In genomic region chr13:109762791-109763190, GRCh38 we compare ENCODE assay signal across 24 cellular contexts. TPM values are rescaled to one million over a fixed set of nuclear protein-coding genes. Genes with fewer than 3 reads are reported as not detected.
DNase-seq lines count a peak whose midpoint lies in the region; ATAC-seq, FAIRE-seq and TF ChIP-seq lines count a peak whose summit lies in the region.
"Had no signal": no experiment of that assay in that cellular context is flagged by ENCODE, and none has a peak within 500 bp of the region (broad histone marks: within the 10 kb centered on the region; RNA-seq: fewer than 3 reads in every experiment).

No MANE protein-coding gene starts in this region.

- TF ChIP-seq EP300 in K562 (IDR thresholded peaks at IDR 0.05; ENCODE audit: low read length) = no peak

- intact Hi-C loops in PC-9 (cut with micrococcal nuclease; ENCODE audit: unreplicated experiment) = no loop called here
- intact Hi-C loops in K562 (cut with micrococcal nuclease) = no loop called here
- intact Hi-C loops in spleen (cut with DNase I; ENCODE audit: low total_unique reads) = no loop called here

- H4K20me1 ChIP-seq in BLaER1 (peaks cover 90% of the 10 kb centered on the region), PC-9 (ENCODE audit: insufficient read depth) (peaks cover 84% of the 10 kb centered on the region), K562 (replicated peaks; ENCODE audit: control insufficient read depth, insufficient read depth, low read length) (0 out of 2 replicates have a peak, but pooled peaks cover 3% of the 10 kb centered on the region)

- CTCF ChIA-PET in PC-9 (lab: Charles Lee) = no interaction called here
- CTCF ChIA-PET in K562 (lab: Yijun Ruan, JAX; ENCODE audit: low intra/inter-chr PET ratio) = no interaction called here

- H3K9me3 ChIP-seq in BLaER1 (no peaks in the 10 kb centered on the region), PC-9 (ENCODE audit: insufficient read depth, low read depth) (no peaks in the 10 kb centered on the region), K562 (replicated peaks; ENCODE audit: control insufficient read depth, insufficient read depth, low read depth, low read length) (no peaks in the 10 kb centered on the region), neutrophil (no peaks in the 10 kb centered on the region), spleen (no peaks in the 10 kb centered on the region)

- H3K27me3 ChIP-seq in BLaER1 (no peaks in the 10 kb centered on the region), PC-9 (ENCODE audit: insufficient read depth, low read depth) (no peaks in the 10 kb centered on the region), K562 (ENCODE audit: control insufficient read depth in 2 of 2, insufficient read depth in 2 of 2, low read length in 2 of 2) (no peaks in the 10 kb centered on the region), neutrophil (no peaks in the 10 kb centered on the region), spleen (replicated peaks in 1 of 7) (no peaks in the 10 kb centered on the region)

- no peak for DNase-seq in PC-9
- DNase-seq in K562 (ENCODE audit: extremely low read depth in 1 of 4, low spot score in 3 of 4) = no peak
- DNase-seq in spleen = no peak
- DNase-seq: DMS79 treated with DMSO at 0.1 percent for 48 hours; GOT3; KBM-7; MM.1S; NCI-H1092; NCI-H1436; NCI-H187 treated with DMSO at 0.1 percent for 48 hours; NCI-H2227 treated with DMSO at 0.1 percent for 48 hours; NCI-H510A; NCI-H774; NK-92 treated with Interleukin-12 subunit alpha and Interleukin-12 subunit beta, amount 100 ng/mL, for 24 hours; SHP77; SW 1271 had no signal

- no peaks in the 10 kb centered on the region for H3K9me1 ChIP-seq in K562 (ENCODE audit: control insufficient read depth, insufficient read depth, low read length)

- no peak for FAIRE-seq in K562 (lab: Jason Lieb, UNC)
- FAIRE-seq: A204.1, D721Med, GM12891 had no signal

- H3K79me2 ChIP-seq in PC-9 (ENCODE audit: low read depth) = peaks cover 99% of the 10 kb centered on the region
- H3K79me2 ChIP-seq in K562 (ENCODE audit: control insufficient read depth, insufficient read depth, low read length) = no peaks in the 10 kb centered on the region; the same call in 2 of the 3 replicates

- peaks cover 72% of the 10 kb centered on the region for H3F3A ChIP-seq in PC-9 (ENCODE audit: insufficient read depth, low read depth)

- H3K9me2 ChIP-seq in PC-9 (ENCODE audit: insufficient read depth) = no peaks in the 10 kb centered on the region

- H3K4me2 ChIP-seq in BLaER1 (no peak overlapping the region), PC-9 (no peak overlapping the region), K562 (ENCODE audit: insufficient read depth, low read length) (no peak overlapping the region)

- H3K27ac ChIP-seq in BLaER1 = 0 out of 2 replicates have a peak overlapping the region, but pooled peaks have one; percentile 20
- H3K27ac ChIP-seq in PC-9 = peak overlapping the region; percentile 35
- H3K27ac ChIP-seq in K562 (ENCODE audit: extremely low read depth, low read depth, low read length) = no peak overlapping the region
- H3K27ac ChIP-seq in neutrophil = peak overlapping the region; percentile 49
- H3K27ac ChIP-seq in spleen = no peak overlapping the region

- TF ChIP-seq CTCF in PC-9 (conservative IDR thresholded peaks at IDR 0.05) (no peak), K562 (IDR thresholded peaks at IDR 0.05 in 2 of 3, conservative IDR thresholded peaks at IDR 0.05 in 1 of 3; ENCODE audit: insufficient read depth in 2 of 3, low read depth in 1 of 3, low read length in 3 of 3) (no peak), neutrophil (IDR thresholded peaks at IDR 0.05) (no peak), spleen (IDR thresholded peaks at IDR 0.05 in 8 of 11, conservative IDR thresholded peaks at IDR 0.05 in 3 of 11) (no peak)

- no peak for TF ChIP-seq RAD21 in K562 (CRISPR knock-in tag; conservative IDR thresholded peaks at IDR 0.05 in 1 of 2, IDR thresholded peaks at IDR 0.05 in 1 of 2)

- WGBS in K562 (ENCODE audit: insufficient coverage, low coverage, missing lambda C conversion rate) = 59% methylated on average over 6 of the region's 6 CpGs
- WGBS in spleen, 5 donors = 85 to 95% (median 94%) methylated on average over 6 of the region's 6 CpGs

- no TSS peak for BruUV-seq in PC-9 (replicated peaks; lab: Mats Ljungman, UMichigan)
- no TSS peak for BruUV-seq in K562 (replicated peaks; lab: Mats Ljungman, UMichigan)

- no peak overlapping the region for H2AFZ ChIP-seq in PC-9
- H2AFZ ChIP-seq in K562 (ENCODE audit: low read depth, low read length) = 0 out of 2 replicates have a peak overlapping the region, but pooled peaks have one; percentile 45

- ATAC-seq in K562 = peak; percentile 42; the same call in 1 of the 3 replicates
- no peak for ATAC-seq in GM18858 (IDR thresholded peaks at IDR 0.05; ENCODE audit: unreplicated experiment)
- ATAC-seq in HG03565 (IDR thresholded peaks at IDR 0.05; ENCODE audit: unreplicated experiment) = no peak
- no peak for ATAC-seq in GM21825 (IDR thresholded peaks at IDR 0.05; ENCODE audit: unreplicated experiment)

- H3K4me1 ChIP-seq in BLaER1 = peaks cover 88% of the 10 kb centered on the region
- H3K4me1 ChIP-seq in PC-9 (replicated peaks; ENCODE audit: insufficient read depth) = peaks cover 26% of the 10 kb centered on the region
- H3K4me1 ChIP-seq in K562 (replicated peaks in 1 of 2; ENCODE audit: control insufficient read depth in 2 of 2, insufficient read depth in 2 of 2, low read length in 2 of 2) = peaks cover 3 to 5% of the 10 kb centered on the region in 2 experiments; a peak in 2 of 5 replicates
- peaks cover 22 to 39% of the 10 kb centered on the region in 2 experiments for H3K4me1 ChIP-seq in neutrophil (ENCODE audit: control insufficient read depth in 1 of 2, insufficient read depth in 1 of 2, low read depth in 1 of 2, low read length in 1 of 2)
- peaks cover 0 to 18% (median 3%) of the 10 kb centered on the region in 6 donors for H3K4me1 ChIP-seq in spleen

- H3K9ac ChIP-seq in BLaER1 (no peak overlapping the region), K562 (ENCODE audit: insufficient read depth in 1 of 2, low read depth in 2 of 2, low read length in 2 of 2) (no peak overlapping the region)

- POLR2A ChIA-PET in PC-9 (lab: Charles Lee; ENCODE audit: unreplicated experiment) (interaction anchor here (0.6 to 0.7 kb wide), 2 partner anchors 50 to 149 kb away, joined by 5 read pairs; no protein-coding TSS in a partner anchor), K562 (lab: Yijun Ruan, JAX) (interaction anchor here (0.6 to 1.2 kb wide), 2 partner anchors 17 to 94 kb away, joined by 3 read pairs; no protein-coding TSS in a partner anchor)

- no peak overlapping the region for H3K4me3 ChIP-seq in BLaER1
- H3K4me3 ChIP-seq in PC-9 = no peak overlapping the region
- H3K4me3 ChIP-seq in K562 = no peak overlapping the region
- H3K4me3 ChIP-seq in neutrophil (ENCODE audit: low read depth in 1 of 2, low read length in 1 of 2) = no peak overlapping the region
- no peak overlapping the region for H3K4me3 ChIP-seq in spleen

- in situ Hi-C loops in K562 (cut with MboI) = no loop called here

- TF ChIP-seq POLR2A in K562 (conservative IDR thresholded peaks at IDR 0.05) (no peak), spleen (IDR thresholded peaks at IDR 0.05) (no peak)

- H3K36me3 ChIP-seq in BLaER1 (peaks cover 38% of the 10 kb centered on the region), PC-9 (ENCODE audit: low read depth) (peaks cover 69% of the 10 kb centered on the region), K562 (ENCODE audit: control insufficient read depth, insufficient read depth, low read length) (no peaks in the 10 kb centered on the region), neutrophil (peaks cover 25% of the 10 kb centered on the region), spleen (peaks cover 0 to 10% (median 0%) of the 10 kb centered on the region in 6 donors)

RNA-seq across cellular contexts. Expression of gene IRS2, which starts 23.6 kb away (rescaled TPM):
- total RNA-seq in PC-9 (2021) = 31.3 and 39.2 TPM in 2 replicates
- total RNA-seq in K562 (2011; cell fraction: chromatin; rRNA removed; ENCODE audit: low replicate concordance) = 1.6 and 2.0 TPM in 2 replicates
- 2.4 and 2.7 TPM in 2 replicates for total RNA-seq in K562 (2011; cell fraction: nucleolus; rRNA removed)
- total RNA-seq in K562 (2011; cell fraction: nucleoplasm; rRNA removed) = 1.5 and 1.7 TPM in 2 replicates
- 1.2 and 1.4 TPM in 2 replicates for total RNA-seq in K562 (2014; rRNA removed)
- 0.51 and 0.54 TPM in 2 replicates for total RNA-seq in K562 (2014; rRNA removed; fragmentation: Illumina TruSeq; extraction: Trizol)
- total RNA-seq in K562 (2015; rRNA removed; fragmentation: Illumina TruSeq; extraction: Trizol) = 0.36 and 0.41 TPM in 2 replicates
- 3.9 and 4.6 TPM in 2 replicates for total RNA-seq in K562 (2021)
- 0.47 and 0.49 TPM in 2 replicates for polyA plus RNA-seq in K562 (2011; rRNA removed)
- polyA plus RNA-seq in K562 (2011; cell fraction: cytosol; rRNA removed) = 0.22 and 0.63 TPM in 2 replicates
- polyA plus RNA-seq in K562 (2011; cell fraction: nucleus; rRNA removed) = 0.56 and 1.0 TPM in 2 replicates
- polyA plus RNA-seq in K562 (2012) = 1.6 and 2.8 TPM in 2 replicates
- polyA plus RNA-seq in K562 (2014; fragmentation: Illumina TruSeq; extraction: Trizol) = 0.83 and 1.1 TPM in 2 replicates
- polyA plus RNA-seq in K562 (2014; fragmentation: Nextera tagmentation; extraction: Ambion mirVana) = under 1 TPM; 0.53 to 0.63 TPM
- polyA plus RNA-seq in K562 (2014; rRNA removed) = 1.2 and 1.3 TPM in 2 replicates
- 0.46 and 0.66 TPM in 2 replicates for polyA minus RNA-seq in K562 (2011; rRNA and poly(A)+ RNA removed)
- 1.0 and 1.5 TPM in 2 replicates for polyA minus RNA-seq in K562 (2011; cell fraction: cytosol; rRNA and poly(A)+ RNA removed)
- polyA minus RNA-seq in K562 (2011; cell fraction: nucleus; rRNA and poly(A)+ RNA removed) = 2.0 and 2.2 TPM in 2 replicates
- total RNA-seq in spleen = 10 to 100 TPM in 6 of 7 donors, 1 to 10 TPM in 1; 8.2 to 31.3 (median 17.5) TPM
- 1 to 10 TPM; 1.4 to 2.5 (median 2.0) TPM for polyA plus RNA-seq in spleen

Comparison
In these comparisons a context has a peak if more than half of its experiments do, and no peak if none do; other contexts are left out.
1. H3K27ac ChIP-seq: peak in BLaER1 (single experiment), PC-9 (single experiment) and neutrophil (single experiment); none in K562 (single experiment) and spleen (0 of 8).